In the genomic region with DNA sequence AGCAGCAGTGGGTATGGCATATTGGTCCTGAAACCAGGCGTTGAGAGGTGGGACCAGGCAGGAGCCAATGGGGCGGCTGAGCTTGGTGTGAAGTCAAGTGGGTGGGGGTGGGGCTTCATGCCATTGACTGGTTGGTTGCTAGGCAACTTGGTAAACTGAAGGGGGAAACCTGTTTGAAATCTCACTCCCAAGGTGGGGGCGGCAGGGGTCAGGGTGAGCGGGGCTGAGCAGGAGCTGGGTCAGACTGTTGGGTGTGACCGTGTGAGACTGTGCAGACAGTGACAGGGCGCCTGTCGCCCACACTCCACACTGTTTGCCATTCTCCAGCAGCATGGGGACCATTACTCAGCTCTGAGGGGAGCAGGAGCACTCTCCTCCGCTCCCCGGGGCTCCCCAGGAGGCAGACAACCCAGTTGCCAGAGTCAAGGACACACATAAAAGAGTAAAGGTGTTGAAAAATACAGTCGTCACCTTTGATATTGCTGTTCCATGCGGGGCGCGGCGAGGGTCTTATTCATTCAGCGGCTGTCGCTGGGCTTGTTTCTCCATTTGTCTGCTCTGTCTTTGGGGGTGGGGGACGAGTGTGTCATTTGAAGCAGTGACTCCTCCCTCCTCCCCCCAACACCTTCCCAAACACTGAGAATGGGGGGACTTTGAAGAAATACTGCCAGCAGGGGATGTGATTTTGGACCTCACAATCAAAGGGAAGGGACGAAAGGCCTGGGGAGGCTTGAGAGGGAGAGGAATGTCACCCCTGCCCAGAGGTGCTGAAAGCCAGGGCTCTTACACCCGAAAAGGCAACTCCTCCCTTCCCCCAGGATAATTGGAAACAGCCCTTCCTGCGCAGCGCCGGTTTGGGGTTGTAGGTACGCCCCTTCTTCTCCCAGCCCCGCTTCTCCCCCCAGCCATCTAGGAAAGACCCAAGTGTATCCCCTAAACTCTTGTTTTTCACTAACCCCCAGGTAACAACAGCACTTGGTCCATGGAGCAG, we compare ENCODE assay signal across 8 cellular contexts.
DNase-seq lines count a peak whose midpoint lies in the region; ATAC-seq and TF ChIP-seq lines count a peak whose summit lies in the region.

No MANE protein-coding gene starts in this region.

- H3K4me3 ChIP-seq in SK-N-MC (peak overlapping the region; percentile 72), fibroblast of pulmonary artery (replicated peaks; ENCODE audit: low read depth, low read length) (peak overlapping the region; percentile 54)

- peak; percentile 35 for DNase-seq in activated CD4-positive, alpha-beta T cell treated with anti-CD3 and anti-CD28 coated beads for 48 hours
- no peak for DNase-seq in activated CD4-positive, alpha-beta T cell treated with anti-CD3 and anti-CD28 coated beads for 4 hours
- DNase-seq in SK-N-MC (ENCODE audit: low read depth, low spot score), result no peak
- DNase-seq in fibroblast of pulmonary artery (ENCODE audit: low read depth), result peak; percentile 49
- peak; percentile 57 for DNase-seq in putamen (ENCODE audit: low spot score)
- no peak for DNase-seq in activated CD4-positive, alpha-beta T cell treated with anti-CD3 and anti-CD28 coated beads, Interleukin-2, amount 50 U/mL, for 48 hours

- no peaks in the 10 kb centered on the region; the same call in 1 of the 2 replicates for H3K36me3 ChIP-seq in SK-N-MC (ENCODE audit: insufficient read depth, low read length)

- peak overlapping the region; percentile 1; the same call in 1 of the 2 replicates for H3K27ac ChIP-seq in SK-N-MC

- ATAC-seq in HG03039 (IDR thresholded peaks at IDR 0.05; ENCODE audit: unreplicated experiment) (no peak), GM18511 (IDR thresholded peaks at IDR 0.05; ENCODE audit: unreplicated experiment) (no peak)

- no peaks in the 10 kb centered on the region for H3K9me3 ChIP-seq in SK-N-MC (ENCODE audit: low read depth, low read length)

- no peak for TF ChIP-seq CTCF in fibroblast of pulmonary artery (IDR thresholded peaks at IDR 0.05; ENCODE audit: low read length, missing control alignments)

- H3K9ac ChIP-seq in SK-N-MC (ENCODE audit: insufficient read length), result no peak overlapping the region

Comparison
In these comparisons a context has a peak if more than half of its experiments do, and no peak if none do; other contexts are left out.
1. DNase-seq: peak in activated CD4-positive, alpha-beta T cell treated with anti-CD3 and anti-CD28 coated beads for 48 hours (single experiment), fibroblast of pulmonary artery (single experiment) and putamen (single experiment); none in activated CD4-positive, alpha-beta T cell treated with anti-CD3 and anti-CD28 coated beads for 4 hours (0 of 2), SK-N-MC (single experiment) and activated CD4-positive, alpha-beta T cell treated with anti-CD3 and anti-CD28 coated beads, Interleukin-2, amount 50 U/mL, for 48 hours (0 of 2).